ENCODE assay signal across 22 cellular contexts in genomic region chr14:23435540-23436326, GRCh38. TPM values are rescaled to one million over a fixed set of nuclear protein-coding genes. Genes with fewer than 3 reads are reported as not detected.
A peak's percentile ranks its signal among the peaks of the same experiment; 100 is the strongest.
DNase-seq lines count a peak whose midpoint lies in the region; ATAC-seq, FAIRE-seq and TF ChIP-seq lines count a peak whose summit lies in the region.
"Had no signal": no experiment of that assay in that cellular context is flagged by ENCODE, and none has a peak within 500 bp of the region (broad histone marks: within the 10 kb centered on the region; RNA-seq: fewer than 3 reads in every experiment).

TSS of gene MYH7 (minus strand) at chr14:23435660. CDS start at chr14:23433732, 1,928 bp downstream.

- H3K9me3 ChIP-seq in kidney (ENCODE audit: control insufficient read depth in 1 of 2, low read length in 2 of 2), result no peaks in the 10 kb centered on the region

- peak within 1 kb of the TSS; percentile 53 for H3K27ac Mint-ChIP-seq in progenitor cell of endocrine pancreas
- H3K27ac Mint-ChIP-seq: activated CD8-positive, alpha-beta T cell treated with anti-CD3 and anti-CD28 coated beads for 36 hours; activated T-helper 17 cell treated with anti-CD3 and anti-CD28 coated beads, Interleukin-2, amount 50 U/mL, for 72 hours; CD8-positive, alpha-beta T cell had no signal

- H3K4me3 ChIP-seq in kidney (ENCODE audit: low read length in 2 of 2), result no peak within 1 kb of the TSS
- H3K4me3 ChIP-seq: PC-9 had no signal

- H3K36me3 ChIP-seq in kidney (ENCODE audit: control insufficient read depth in 1 of 2, insufficient read depth in 2 of 2, low read length in 2 of 2), result no peaks in the 10 kb centered on the region

- H3K27ac ChIP-seq in cingulate gyrus (ENCODE audit: low read depth, low read length) (peak within 1 kb of the TSS; percentile 84), kidney (ENCODE audit: low read depth in 2 of 2, low read length in 2 of 2) (no peak within 1 kb of the TSS)
- H3K27ac ChIP-seq: KMS-11, PC-9 had no signal

- DNase-seq in GM13977 (ENCODE audit: low spot score), result peak; percentile 1
- DNase-seq in islet precursor cell, result peak; percentile 79
- DNase-seq in progenitor cell of endocrine pancreas (ENCODE audit: low spot score, unreplicated experiment), result no peak
- DNase-seq in kidney, result no peak
- DNase-seq in urothelium cell line (ENCODE audit: low spot score), result no peak
- no peak for DNase-seq in AG20443 (ENCODE audit: low spot score)
- DNase-seq: activated CD8-positive, alpha-beta T cell treated with anti-CD3 and anti-CD28 coated beads for 36 hours; amniotic stem cell; GOT3; mesenchymal stem cell; NCI-H2171 treated with DMSO at 0.1 percent for 48 hours; NCI-H748 treated with DMSO at 0.1 percent for 48 hours; PC-9; stimulated activated naive CD8-positive, alpha-beta T cell treated with anti-CD3 and anti-CD28 coated beads, Interleukin-15, Interleukin-2, amounts not matched to agents 100 U/mL and 50 U/mL, for 24 hours; SW 1271 had no signal

- H3K4me3 Mint-ChIP-seq in progenitor cell of endocrine pancreas (ENCODE audit: low read depth), result no peak within 1 kb of the TSS
- H3K4me3 Mint-ChIP-seq: activated CD8-positive, alpha-beta T cell treated with anti-CD3 and anti-CD28 coated beads for 36 hours; activated T-helper 17 cell treated with anti-CD3 and anti-CD28 coated beads, Interleukin-2, amount 50 U/mL, for 72 hours; CD8-positive, alpha-beta T cell had no signal

- H3K27me3 Mint-ChIP-seq in progenitor cell of endocrine pancreas, result peaks cover 38% of the 10 kb centered on the region
- H3K27me3 Mint-ChIP-seq: activated CD8-positive, alpha-beta T cell treated with anti-CD3 and anti-CD28 coated beads for 36 hours had no signal

- H3K9ac ChIP-seq in kidney (ENCODE audit: low read length in 2 of 2), result no peak within 1 kb of the TSS
- H3K9ac ChIP-seq: KMS-11 had no signal

- no peaks in the 10 kb centered on the region for H3K9me3 Mint-ChIP-seq in progenitor cell of endocrine pancreas (ENCODE audit: low read depth)
- H3K9me3 Mint-ChIP-seq: activated CD8-positive, alpha-beta T cell treated with anti-CD3 and anti-CD28 coated beads for 36 hours; activated T-helper 17 cell treated with anti-CD3 and anti-CD28 coated beads, Interleukin-2, amount 50 U/mL, for 72 hours; CD8-positive, alpha-beta T cell had no signal

- intact Hi-C loops in kidney (cut with DNase I), result no loop called here

- H3K4me1 ChIP-seq in kidney (ENCODE audit: control insufficient read depth in 1 of 2, insufficient read depth in 1 of 2, low read depth in 1 of 2, low read length in 2 of 2), result peaks cover 4 to 7% of the 10 kb centered on the region in 2 donors

- TF ChIP-seq CTCF in GM13977 (IDR thresholded peaks at IDR 0.05; ENCODE audit: extremely low read depth, insufficient read depth, missing control alignments) (no peak), progenitor cell of endocrine pancreas (IDR thresholded peaks at IDR 0.05; ENCODE audit: unreplicated experiment) (no peak), kidney (IDR thresholded peaks at IDR 0.05; ENCODE audit: borderline replicate concordance, extremely low read depth, insufficient read depth) (no peak)

- in situ Hi-C loops in GM13977 (cut with MboI; ENCODE audit: low pct_unique_long_range_greater_than_20kb, low sequenced_read_pairs, unreplicated experiment), result no loop called here

- H3K4me1 Mint-ChIP-seq in progenitor cell of endocrine pancreas (ENCODE audit: low read depth), result peaks cover 27% of the 10 kb centered on the region
- H3K4me1 Mint-ChIP-seq: activated T-helper 17 cell treated with anti-CD3 and anti-CD28 coated beads, Interleukin-2, amount 50 U/mL, for 72 hours had no signal

- no peaks in the 10 kb centered on the region for H3K36me3 Mint-ChIP-seq in progenitor cell of endocrine pancreas (ENCODE audit: insufficient read depth)
- H3K36me3 Mint-ChIP-seq: CD8-positive, alpha-beta T cell had no signal

- ATAC-seq in GM21360 (IDR thresholded peaks at IDR 0.05; ENCODE audit: unreplicated experiment), result no peak
- ATAC-seq: activated CD8-positive, alpha-beta T cell treated with anti-CD3 and anti-CD28 coated beads for 36 hours; activated T-helper 17 cell treated with anti-CD3 and anti-CD28 coated beads, Interleukin-2, amount 50 U/mL, for 72 hours; CD8-positive, alpha-beta T cell; stimulated activated naive CD8-positive, alpha-beta T cell treated with anti-CD3 and anti-CD28 coated beads, Interleukin-15, Interleukin-2, amounts not matched to agents 100 U/mL and 50 U/mL, for 24 hours had no signal

- FAIRE-seq in kidney (lab: Jason Lieb, UNC) (no peak), urothelium cell line (lab: Jason Lieb, UNC) (no peak)

RNA-seq across cellular contexts. Expression of gene MYH7, which starts in this region (rescaled TPM):
- total RNA-seq in progenitor cell of endocrine pancreas (not detected in 2 replicates), kidney (0.06 TPM)
- polyA plus RNA-seq in kidney (ENCODE audit: insufficient read depth, low read depth, low replicate concordance), result 1.6 TPM
- total RNA-seq: activated CD8-positive, alpha-beta T cell treated with anti-CD3 and anti-CD28 coated beads for 36 hours; CD8-positive, alpha-beta T cell; osteoblast; PC-9 had no signal
- polyA plus RNA-seq: urinary bladder had no signal

Comparison
In these comparisons a context has a peak if more than half of its experiments do, and no peak if none do; other contexts are left out.
1. DNase-seq: peak in GM13977 (single experiment) and islet precursor cell (single experiment); none in progenitor cell of endocrine pancreas (single experiment), kidney (single experiment), urothelium cell line (single experiment) and AG20443 (single experiment).